8 cellular contexts compared by ENCODE assay signal in genomic region chr14:65149116-65149515, GRCh38.
"Had no signal": no experiment of that assay in that cellular context is flagged by ENCODE, and none has a peak within 500 bp of the region (broad histone marks: within the 10 kb centered on the region; RNA-seq: fewer than 3 reads in every experiment).

No MANE protein-coding gene starts in this region.

- H3K4me3 Mint-ChIP-seq: GM23338, HFFc6, IgD-negative memory B cell had no signal

- DNase-seq: H7, HFFc6, KG1 had no signal

- H2AFZ ChIP-seq: GM23338 had no signal

- H3K4me1 ChIP-seq: HAP-1 had no signal

- H3K9me3 Mint-ChIP-seq: GM23338, HFFc6, IgD-negative memory B cell had no signal

- H3K9me3 ChIP-seq: HAP-1 had no signal

- FAIRE-seq: HepG2 had no signal

- H3K36me3 ChIP-seq: HAP-1 had no signal

- ATAC-seq: GM23338, HCT116, HepG2 had no signal

- H3K4me3 ChIP-seq: GM23338, HAP-1 had no signal

- H3K27ac Mint-ChIP-seq: GM23338, HFFc6, IgD-negative memory B cell had no signal

- H3K4me2 ChIP-seq: GM23338 had no signal

- H3K4me1 Mint-ChIP-seq: IgD-negative memory B cell had no signal
